ENCODE assay signal across 8 cellular contexts in genomic region chr19:45179848-45180370, GRCh38. TPM values are rescaled to one million over a fixed set of nuclear protein-coding genes. Genes with fewer than 3 reads are reported as not detected.
DNase-seq lines count a peak whose midpoint lies in the region; ATAC-seq and TF ChIP-seq lines count a peak whose summit lies in the region.

No MANE protein-coding gene starts in this region.

- H3K27ac Mint-ChIP-seq in T-helper 2 cell treated with Interferon-gamma antibody and Interleukin-4, amounts not matched to agents 5 μg/mL and 100 μg/mL, for 36 hours = peak overlapping the region; percentile 65
- peak overlapping the region; percentile 60 for H3K27ac Mint-ChIP-seq in activated naive CD8-positive, alpha-beta T cell treated with anti-CD3 and anti-CD28 coated beads, Interleukin-2, amount 50 U/mL, for 24 hours

- H3K9me3 ChIP-seq in left lung (no peaks in the 10 kb centered on the region), suprapubic skin (no peaks in the 10 kb centered on the region)

- no peak for DNase-seq in T-helper 2 cell treated with Interferon-gamma antibody and Interleukin-4, amounts not matched to agents 5 μg/mL and 100 μg/mL, for 36 hours (ENCODE audit: low spot score)
- DNase-seq in T-helper 2 cell (no peak), left lung (no peak), suprapubic skin (ENCODE audit: low spot score in 2 of 2) (no peak), EL (no peak), ureter (ENCODE audit: low spot score) (no peak)
- no peak for DNase-seq in activated naive CD8-positive, alpha-beta T cell treated with anti-CD3 and anti-CD28 coated beads, Interleukin-2, amount 50 U/mL, for 24 hours

- H3K36me3 ChIP-seq in left lung = peaks cover 0 to 6% of the 10 kb centered on the region in 2 donors
- H3K36me3 ChIP-seq in suprapubic skin = no peaks in the 10 kb centered on the region

- no peaks in the 10 kb centered on the region for H3K9me3 Mint-ChIP-seq in T-helper 2 cell treated with Interferon-gamma antibody and Interleukin-4, amounts not matched to agents 5 μg/mL and 100 μg/mL, for 36 hours
- no peaks in the 10 kb centered on the region for H3K9me3 Mint-ChIP-seq in activated naive CD8-positive, alpha-beta T cell treated with anti-CD3 and anti-CD28 coated beads, Interleukin-2, amount 50 U/mL, for 24 hours

- H3K36me3 Mint-ChIP-seq in T-helper 2 cell treated with Interferon-gamma antibody and Interleukin-4, amounts not matched to agents 5 μg/mL and 100 μg/mL, for 36 hours (ENCODE audit: low read depth) = peaks cover 15% of the 10 kb centered on the region
- peaks cover 16% of the 10 kb centered on the region for H3K36me3 Mint-ChIP-seq in activated naive CD8-positive, alpha-beta T cell treated with anti-CD3 and anti-CD28 coated beads, Interleukin-2, amount 50 U/mL, for 24 hours (ENCODE audit: low read depth)

- H3K27ac ChIP-seq in left lung (peak overlapping the region in 1 of 2 donors; percentile 97), suprapubic skin (peak overlapping the region; percentile 92)

- no peaks in the 10 kb centered on the region for H3K27me3 ChIP-seq in left lung
- no peaks in the 10 kb centered on the region for H3K27me3 ChIP-seq in suprapubic skin

- peaks cover 19% of the 10 kb centered on the region for H3K4me1 Mint-ChIP-seq in T-helper 2 cell treated with Interferon-gamma antibody and Interleukin-4, amounts not matched to agents 5 μg/mL and 100 μg/mL, for 36 hours (ENCODE audit: low read depth)
- peaks cover 29% of the 10 kb centered on the region for H3K4me1 Mint-ChIP-seq in activated naive CD8-positive, alpha-beta T cell treated with anti-CD3 and anti-CD28 coated beads, Interleukin-2, amount 50 U/mL, for 24 hours

- no peaks in the 10 kb centered on the region for H3K27me3 Mint-ChIP-seq in T-helper 2 cell treated with Interferon-gamma antibody and Interleukin-4, amounts not matched to agents 5 μg/mL and 100 μg/mL, for 36 hours (ENCODE audit: low read depth)
- no peaks in the 10 kb centered on the region for H3K27me3 Mint-ChIP-seq in activated naive CD8-positive, alpha-beta T cell treated with anti-CD3 and anti-CD28 coated beads, Interleukin-2, amount 50 U/mL, for 24 hours

- TF ChIP-seq CTCF in left lung (IDR thresholded peaks at IDR 0.05) (no peak), suprapubic skin (IDR thresholded peaks at IDR 0.05) (no peak)

- no peak for ATAC-seq in activated naive CD8-positive, alpha-beta T cell treated with anti-CD3 and anti-CD28 coated beads, Interleukin-2, amount 50 U/mL, for 24 hours
- ATAC-seq in left lung = no peak
- ATAC-seq in GM21825 (IDR thresholded peaks at IDR 0.05; ENCODE audit: unreplicated experiment) = no peak

- no peak for TF ChIP-seq POLR2A in suprapubic skin (IDR thresholded peaks at IDR 0.05)

- intact Hi-C loops in left lung (cut with DNase I) = no loop called here

- peak overlapping the region; percentile 79 for H3K4me3 Mint-ChIP-seq in T-helper 2 cell treated with Interferon-gamma antibody and Interleukin-4, amounts not matched to agents 5 μg/mL and 100 μg/mL, for 36 hours
- peak overlapping the region; percentile 74 for H3K4me3 Mint-ChIP-seq in activated naive CD8-positive, alpha-beta T cell treated with anti-CD3 and anti-CD28 coated beads, Interleukin-2, amount 50 U/mL, for 24 hours

- WGBS in suprapubic skin = 50% methylated on average over 7 of the region's 14 CpGs

- H3K4me1 ChIP-seq in left lung = peaks cover 13 to 73% of the 10 kb centered on the region in 2 donors
- peaks cover 46% of the 10 kb centered on the region for H3K4me1 ChIP-seq in suprapubic skin

- peak overlapping the region; percentile 88 to 96 for H3K4me3 ChIP-seq in left lung
- peak overlapping the region; percentile 85 for H3K4me3 ChIP-seq in suprapubic skin

- TF ChIP-seq EP300 in suprapubic skin (IDR thresholded peaks at IDR 0.05) = no peak

RNA-seq across cellular contexts. Expression of gene BLOC1S3, which starts 1.3 kb away (rescaled TPM):
- total RNA-seq in left lung (10 to 100 TPM; 13.8 to 15.8 TPM), suprapubic skin (10 to 100 TPM; 15.3 to 20.1 (median 15.9) TPM), ureter (15.0 TPM)

RNA-seq across cellular contexts. Expression of gene TRAPPC6A, which starts 1.9 kb away (rescaled TPM):
- 10 to 100 TPM; 13.0 to 13.6 TPM for total RNA-seq in left lung
- total RNA-seq in suprapubic skin = 10 to 100 TPM; 55.9 to 82.3 (median 71.8) TPM
- 37.7 TPM for total RNA-seq in ureter

RNA-seq across cellular contexts. Expression of gene NKPD1, which starts 19.1 kb away (rescaled TPM):
- not detected for total RNA-seq in left lung
- 10 to 100 TPM; 22.4 to 60.4 (median 51.1) TPM for total RNA-seq in suprapubic skin
- total RNA-seq in ureter = 0.60 TPM

Comparison
In these comparisons a context has a peak if more than half of its experiments do, and no peak if none do; other contexts are left out.
1. RNA of gene NKPD1, which starts 19.1 kb away (total RNA-seq): 22.4 to 60.4 TPM in suprapubic skin; 0.60 TPM in ureter (single experiment) and not detected in left lung; every median in the first group is over 10 times any median in the second.